12 cellular contexts compared by ENCODE assay signal in the genomic region with DNA sequence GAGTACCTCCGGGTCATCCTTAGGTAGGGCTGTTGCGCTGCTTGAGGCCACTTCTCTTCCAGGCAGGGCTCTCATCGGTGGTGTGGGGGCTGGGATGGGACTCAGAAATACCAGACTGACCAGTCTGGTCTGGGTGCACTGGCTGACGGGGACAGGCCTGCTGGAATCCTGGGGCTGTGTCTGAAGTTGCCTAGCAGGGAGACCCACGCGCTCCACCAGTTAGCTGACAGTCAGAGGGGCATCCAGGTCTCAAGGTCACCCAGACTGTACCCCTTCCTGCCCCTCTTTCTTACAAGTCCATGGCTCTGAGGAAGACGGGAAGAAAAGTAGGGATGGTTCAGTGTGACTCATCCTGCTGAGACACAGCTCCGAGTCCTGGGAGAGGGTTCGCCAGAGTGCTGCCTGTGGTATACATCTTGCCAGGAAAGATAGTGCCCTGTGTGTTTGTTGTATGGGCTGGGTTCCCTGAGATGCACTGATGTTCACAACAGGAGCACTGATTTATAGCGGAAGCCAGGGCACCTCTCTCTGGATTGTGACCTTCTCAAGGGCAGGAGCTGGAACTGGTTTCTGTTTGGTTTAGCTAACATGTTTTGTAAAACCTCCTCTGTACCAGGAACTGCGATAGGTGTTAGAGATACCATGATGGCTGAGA.
DNase-seq lines count a peak whose midpoint lies in the region; ATAC-seq and TF ChIP-seq lines count a peak whose summit lies in the region.
"Had no signal": no experiment of that assay in that cellular context is flagged by ENCODE, and none has a peak within 500 bp of the region (broad histone marks: within the 10 kb centered on the region; RNA-seq: fewer than 3 reads in every experiment).

No MANE protein-coding gene starts in this region.

- no peak overlapping the region for H2AK5ac ChIP-seq in H9 (ENCODE audit: insufficient read length, low read length)

- H3K56ac ChIP-seq in H9 (ENCODE audit: insufficient read length, low read depth, low read length), result no peak overlapping the region

- H3K9ac ChIP-seq in H9 (ENCODE audit: extremely low read depth, insufficient read length, low read length), result no peak overlapping the region

- peaks cover 0 to 26% (median 10%) of the 10 kb centered on the region in 3 experiments; a peak in 4 of 7 replicates for H3K36me3 Mint-ChIP-seq in H9 (ENCODE audit: insufficient read depth in 1 of 3, low read depth in 3 of 3)

- no CpG with 5 or more reads among the region's 11 CpGs for WGBS in H9 (ENCODE audit: extremely low coverage, insufficient read length, low lambda C conversion rate)
- 85 to 94% methylated on average over 11 of the region's 11 CpGs for WGBS in tibial nerve, 2 donors

- DNase-seq in H9 (peak; percentile 26), amniotic epithelial cell (ENCODE audit: low read depth) (peak; percentile 24), left ventricle myocardium inferior (no peak), renal cortical epithelial cell (ENCODE audit: low read depth) (peak; percentile 62), SHP77 (lab: John Stamatoyannopoulos, UW) (no peak), NCI-H2196 treated with DMSO at 0.1 percent for 48 hours (lab: John Stamatoyannopoulos, UW; ENCODE audit: unreplicated experiment) (no peak), tibial nerve (ENCODE audit: low spot score in 2 of 2) (no peak)
- DNase-seq: activated CD8-positive, alpha-beta T cell treated with anti-CD3 and anti-CD28 coated beads, Interleukin-2, amount 10 ng/mL, durations not matched to agents 7 days and 5 days; caudate nucleus; DND-41; NCI-H1048 had no signal

- H2BK20ac ChIP-seq in H9 (ENCODE audit: low read depth, low read length, poor library complexity, severe bottlenecking), result no peak overlapping the region

- no peak overlapping the region for H3K23ac ChIP-seq in H9 (ENCODE audit: insufficient read length, low read depth, low read length)

- no peaks in the 10 kb centered on the region for H4K20me1 ChIP-seq in H9 (ENCODE audit: control insufficient read depth, insufficient read depth, insufficient read length)

- H3K27ac Mint-ChIP-seq in H9, result peak overlapping the region in 1 of 3 experiments; percentile 77; a peak in 1 of 7 replicates
- H3K27ac Mint-ChIP-seq: activated CD8-positive, alpha-beta T cell treated with anti-CD3 and anti-CD28 coated beads, Interleukin-2, amount 10 ng/mL, durations not matched to agents 7 days and 5 days had no signal

- no peaks in the 10 kb centered on the region; a peak in 1 of 5 replicates for H3K9me3 Mint-ChIP-seq in H9

- H3K4me1 Mint-ChIP-seq in H9, result peaks cover under 1 to 15% of the 10 kb centered on the region in 2 experiments; a peak in 3 of 4 replicates

- no peak overlapping the region for H3K18ac ChIP-seq in H9 (ENCODE audit: insufficient read length, low read depth, low read length)

- no peak overlapping the region for H2BK12ac ChIP-seq in H9 (ENCODE audit: insufficient read length, low read depth, low read length)

- no peak for TF ChIP-seq POLR2A in tibial nerve (IDR thresholded peaks at IDR 0.05)

- no peak overlapping the region for H2BK120ac ChIP-seq in H9 (ENCODE audit: low read depth, low read length, poor library complexity, severe bottlenecking)

- H3K4me1 ChIP-seq in H9 (ENCODE audit: insufficient read depth, low read length) (no peaks in the 10 kb centered on the region), left ventricle myocardium inferior (peaks cover 30% of the 10 kb centered on the region), tibial nerve (peaks cover 0 to 3% (median under 1%) of the 10 kb centered on the region in 4 donors)

- H2BK15ac ChIP-seq in H9 (ENCODE audit: low read depth, low read length), result no peak overlapping the region

- no peaks in the 10 kb centered on the region for H3K27me3 Mint-ChIP-seq in H9 (ENCODE audit: low read depth)

- no peaks in the 10 kb centered on the region for H3K9me3 ChIP-seq in H9 (ENCODE audit: control insufficient read depth, low read depth, low read length)
- no peaks in the 10 kb centered on the region for H3K9me3 ChIP-seq in left ventricle myocardium inferior (replicated peaks)
- H3K9me3 ChIP-seq in tibial nerve, result no peaks in the 10 kb centered on the region

- no peak overlapping the region for H3K4ac ChIP-seq in H9 (ENCODE audit: low read depth, low read length)

- H3K4me3 Mint-ChIP-seq in H9, result no peak overlapping the region
- H3K4me3 Mint-ChIP-seq: activated CD8-positive, alpha-beta T cell treated with anti-CD3 and anti-CD28 coated beads, Interleukin-2, amount 10 ng/mL, durations not matched to agents 7 days and 5 days had no signal

- no peak overlapping the region for H4K8ac ChIP-seq in H9 (replicated peaks; ENCODE audit: insufficient read length, low read depth, low read length)

- no peaks in the 10 kb centered on the region for H3K36me3 ChIP-seq in left ventricle myocardium inferior
- peaks cover 0 to 7% (median 0%) of the 10 kb centered on the region in 3 donors for H3K36me3 ChIP-seq in tibial nerve

- H3K79me2 ChIP-seq in H9 (ENCODE audit: insufficient read depth, low read length), result no peaks in the 10 kb centered on the region

- no peak overlapping the region for H3K14ac ChIP-seq in H9 (ENCODE audit: insufficient read depth, low read length)

- no peak overlapping the region for H3K4me2 ChIP-seq in H9 (ENCODE audit: insufficient read depth, insufficient read length, low read length)

- H3T11ph ChIP-seq in H9 (ENCODE audit: low read length), result no peak overlapping the region

- intact Hi-C loops in left ventricle myocardium inferior (cut with micrococcal nuclease), result no loop called here

- no peak for TF ChIP-seq CTCF in H9 (conservative IDR thresholded peaks at IDR 0.05)
- TF ChIP-seq CTCF in left ventricle myocardium inferior (IDR thresholded peaks at IDR 0.05; ENCODE audit: borderline replicate concordance), result no peak
- TF ChIP-seq CTCF in tibial nerve (IDR thresholded peaks at IDR 0.05), result no peak

- H4K5ac ChIP-seq in H9 (ENCODE audit: insufficient read length, low read depth, low read length), result no peak overlapping the region

- TF ChIP-seq EP300 in tibial nerve (IDR thresholded peaks at IDR 0.05), result no peak

- no peak overlapping the region for H4K91ac ChIP-seq in H9 (ENCODE audit: insufficient read length, low read depth, low read length)

- H3K27me3 ChIP-seq in H9 (ENCODE audit: insufficient read depth, low read length) (no peaks in the 10 kb centered on the region), left ventricle myocardium inferior (ENCODE audit: low read depth) (no peaks in the 10 kb centered on the region), tibial nerve (no peaks in the 10 kb centered on the region)

- H3K4me3 ChIP-seq in left ventricle myocardium inferior (no peak overlapping the region), tibial nerve (no peak overlapping the region)

- H2BK5ac ChIP-seq in H9 (ENCODE audit: insufficient read length, low read length), result no peak overlapping the region

- H2AFZ ChIP-seq in H9 (ENCODE audit: low read length), result no peak overlapping the region

- H3K27ac ChIP-seq in H9 (ENCODE audit: insufficient read length, low read depth, low read length), result no peak overlapping the region
- H3K27ac ChIP-seq in left ventricle myocardium inferior (replicated peaks), result peak overlapping the region; percentile 88
- H3K27ac ChIP-seq in tibial nerve, result no peak overlapping the region

- ATAC-seq in GM21381 (IDR thresholded peaks at IDR 0.05; ENCODE audit: unreplicated experiment), result no peak
- ATAC-seq: activated CD8-positive, alpha-beta T cell treated with anti-CD3 and anti-CD28 coated beads, Interleukin-2, amount 10 ng/mL, durations not matched to agents 7 days and 5 days had no signal

- no peaks in the 10 kb centered on the region for H3K79me1 ChIP-seq in H9 (ENCODE audit: insufficient read depth, low read depth, low read length, poor library complexity, severe bottlenecking)

- H3K23me2 ChIP-seq in H9 (ENCODE audit: insufficient read length, low read depth, low read length, poor library complexity, severe bottlenecking), result no peaks in the 10 kb centered on the region

Comparison
In these comparisons a context has a peak if more than half of its experiments do, and no peak if none do; other contexts are left out.
1. DNase-seq: peak in H9 (single experiment), amniotic epithelial cell (single experiment) and renal cortical epithelial cell (single experiment); none in left ventricle myocardium inferior (single experiment), SHP77 (0 of 2), NCI-H2196 treated with DMSO at 0.1 percent for 48 hours (single experiment) and tibial nerve (0 of 2).